ENCODE assay signal across 21 cellular contexts in the genomic region with DNA sequence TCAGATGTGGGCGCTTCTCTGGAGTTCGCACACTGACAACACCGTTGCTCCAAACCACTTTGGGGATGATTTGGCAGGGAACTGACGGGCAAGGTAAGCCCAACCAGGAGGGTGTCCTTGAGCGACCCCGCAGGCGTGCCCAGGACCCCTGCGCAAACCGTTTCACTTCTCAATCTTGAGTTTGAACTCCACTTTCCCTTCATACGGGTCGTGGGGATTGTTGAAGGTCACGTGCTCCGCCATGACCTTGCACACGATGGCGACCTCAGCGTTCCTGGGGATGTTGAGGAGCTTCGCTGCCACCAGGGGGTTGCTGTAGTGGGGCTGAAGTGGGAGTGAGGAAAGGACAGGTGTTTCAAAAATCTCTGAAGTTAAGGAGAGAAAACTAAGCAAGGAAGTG. TPM values are rescaled to one million over a fixed set of nuclear protein-coding genes. Genes with fewer than 3 reads are reported as not detected.
DNase-seq lines count a peak whose midpoint lies in the region; ATAC-seq and TF ChIP-seq lines count a peak whose summit lies in the region.
"Had no signal": no experiment of that assay in that cellular context is flagged by ENCODE, and none has a peak within 500 bp of the region (broad histone marks: within the 10 kb centered on the region; RNA-seq: fewer than 3 reads in every experiment).

No MANE protein-coding gene starts in this region.

- WGBS in right lobe of liver (ENCODE audit: insufficient coverage, low coverage, low lambda C conversion rate, missing lambda C conversion rate), result 86% methylated on average over 11 of the region's 17 CpGs

- ATAC-seq in right lobe of liver, result no peak

- H3K4me1 Mint-ChIP-seq in activated CD4-positive, alpha-beta T cell treated with anti-CD3 and anti-CD28 coated beads, Interleukin-2, amount 10 ng/mL, durations not matched to agents 24 days and 14 days, result peaks cover 8% of the 10 kb centered on the region

- TF ChIP-seq CTCF in Peyer's patch (IDR thresholded peaks at IDR 0.05) (no peak), right lobe of liver (IDR thresholded peaks at IDR 0.05) (no peak), tibial artery (IDR thresholded peaks at IDR 0.05) (no peak), vagina (IDR thresholded peaks at IDR 0.05) (no peak)

- no peak overlapping the region for H3K4me3 ChIP-seq in Peyer's patch
- no peak overlapping the region for H3K4me3 ChIP-seq in right lobe of liver
- no peak overlapping the region for H3K4me3 ChIP-seq in tibial artery
- H3K4me3 ChIP-seq in vagina, result no peak overlapping the region
- H3K4me3 ChIP-seq: breast epithelium, smooth muscle cell had no signal

- H3K27me3 ChIP-seq in Peyer's patch, result no peaks in the 10 kb centered on the region
- H3K27me3 ChIP-seq in right lobe of liver, result no peaks in the 10 kb centered on the region
- no peaks in the 10 kb centered on the region for H3K27me3 ChIP-seq in tibial artery
- H3K27me3 ChIP-seq in vagina, result no peaks in the 10 kb centered on the region
- H3K27me3 ChIP-seq: breast epithelium had no signal

- intact Hi-C loops in activated CD4-positive, alpha-beta T cell treated with anti-CD3 and anti-CD28 coated beads, Interleukin-2, amount 10 ng/mL, durations not matched to agents 24 days and 14 days (cut with micrococcal nuclease), result no loop called here
- intact Hi-C loops in right lobe of liver (cut with DNase I), result no loop called here
- intact Hi-C loops in tibial artery (cut with DNase I; ENCODE audit: low total_unique reads), result no loop called here
- intact Hi-C loops in vagina (cut with DNase I), result no loop called here

- no peaks in the 10 kb centered on the region for H3K27me3 Mint-ChIP-seq in activated CD4-positive, alpha-beta T cell treated with anti-CD3 and anti-CD28 coated beads, Interleukin-2, amount 10 ng/mL, durations not matched to agents 24 days and 14 days
- H3K27me3 Mint-ChIP-seq: activated CD4-positive, alpha-beta memory T cell treated with anti-CD3 and anti-CD28 coated beads for 36 hours had no signal

- TF ChIP-seq POLR2A in Peyer's patch (IDR thresholded peaks at IDR 0.05) (no peak), right lobe of liver (IDR thresholded peaks at IDR 0.05) (no peak), vagina (IDR thresholded peaks at IDR 0.05) (no peak)

- peaks cover 0 to 17% (median 0%) of the 10 kb centered on the region in 4 donors for H3K4me1 ChIP-seq in Peyer's patch
- peaks cover 0 to 24% (median 6%) of the 10 kb centered on the region in 4 donors for H3K4me1 ChIP-seq in right lobe of liver
- peaks cover 0 to 21% (median 13%) of the 10 kb centered on the region in 4 donors for H3K4me1 ChIP-seq in tibial artery
- peaks cover 20% of the 10 kb centered on the region for H3K4me1 ChIP-seq in vagina
- H3K4me1 ChIP-seq: breast epithelium had no signal

- no peaks in the 10 kb centered on the region for H3K9me3 ChIP-seq in Peyer's patch
- H3K9me3 ChIP-seq in right lobe of liver, result no peaks in the 10 kb centered on the region
- H3K9me3 ChIP-seq in tibial artery, result no peaks in the 10 kb centered on the region
- no peaks in the 10 kb centered on the region for H3K9me3 ChIP-seq in vagina
- H3K9me3 ChIP-seq: breast epithelium had no signal

- H3K9me3 Mint-ChIP-seq in activated CD4-positive, alpha-beta T cell treated with anti-CD3 and anti-CD28 coated beads, Interleukin-2, amount 10 ng/mL, durations not matched to agents 24 days and 14 days, result no peaks in the 10 kb centered on the region
- H3K9me3 Mint-ChIP-seq: activated CD4-positive, alpha-beta memory T cell treated with anti-CD3 and anti-CD28 coated beads for 36 hours had no signal

- H3K27ac ChIP-seq in Peyer's patch, result no peak overlapping the region
- no peak overlapping the region for H3K27ac ChIP-seq in right lobe of liver
- H3K27ac ChIP-seq in tibial artery, result no peak overlapping the region
- no peak overlapping the region for H3K27ac ChIP-seq in vagina
- H3K27ac ChIP-seq: breast epithelium, parathyroid adenoma had no signal

- H3K36me3 ChIP-seq in Peyer's patch (no peaks in the 10 kb centered on the region), right lobe of liver (no peaks in the 10 kb centered on the region), tibial artery (no peaks in the 10 kb centered on the region), vagina (no peaks in the 10 kb centered on the region)
- H3K36me3 ChIP-seq: breast epithelium had no signal

- no peak for DNase-seq in activated CD4-positive, alpha-beta T cell treated with anti-CD3 and anti-CD28 coated beads, Interleukin-2, amount 10 ng/mL, durations not matched to agents 24 days and 14 days
- no peak for DNase-seq in activated CD4-positive, alpha-beta T cell treated with anti-CD3 and anti-CD28 coated beads, Interleukin-2, amount 50 U/mL, for 48 hours
- DNase-seq in Peyer's patch, result peak in 2 of 3 donors; percentile 18 to 26
- peak in 2 of 3 donors; percentile 32 to 43 for DNase-seq in right lobe of liver
- DNase-seq in tibial artery, result peak; percentile 11 to 48
- DNase-seq in NCI-H187 treated with DMSO at 0.1 percent for 48 hours (lab: John Stamatoyannopoulos, UW), result no peak
- DNase-seq in vagina (ENCODE audit: extremely low spot score in 2 of 2), result no peak
- no peak for DNase-seq in central memory CD4-positive, alpha-beta T cell
- DNase-seq: activated CD4-positive, alpha-beta memory T cell treated with anti-CD3 and anti-CD28 coated beads for 36 hours; activated T-cell treated with anti-CD3 and anti-CD28 coated beads, Interleukin-2, amount 50 U/mL, for 48 hours; NCI-H1694 treated with DMSO at 0.1 percent for 48 hours; NCI-H510A treated with DMSO at 0.1 percent for 48 hours; stimulated activated CD8-positive, alpha-beta memory T cell treated with anti-CD3 and anti-CD28 coated beads, Interleukin-4, amount 100 ng/mL, for 48 hours; substantia nigra had no signal

- peak overlapping the region; percentile 4 for H3K27ac Mint-ChIP-seq in activated CD4-positive, alpha-beta T cell treated with anti-CD3 and anti-CD28 coated beads, Interleukin-2, amount 10 ng/mL, durations not matched to agents 24 days and 14 days
- H3K27ac Mint-ChIP-seq: activated CD4-positive, alpha-beta memory T cell treated with anti-CD3 and anti-CD28 coated beads for 36 hours had no signal

- H3K4me3 Mint-ChIP-seq in activated CD4-positive, alpha-beta T cell treated with anti-CD3 and anti-CD28 coated beads, Interleukin-2, amount 10 ng/mL, durations not matched to agents 24 days and 14 days, result no peak overlapping the region
- H3K4me3 Mint-ChIP-seq: activated CD4-positive, alpha-beta memory T cell treated with anti-CD3 and anti-CD28 coated beads for 36 hours had no signal

- H3K36me3 Mint-ChIP-seq in activated CD4-positive, alpha-beta T cell treated with anti-CD3 and anti-CD28 coated beads, Interleukin-2, amount 10 ng/mL, durations not matched to agents 24 days and 14 days (ENCODE audit: low read depth), result no peaks in the 10 kb centered on the region
- H3K36me3 Mint-ChIP-seq: activated CD4-positive, alpha-beta memory T cell treated with anti-CD3 and anti-CD28 coated beads for 36 hours had no signal

RNA-seq across cellular contexts. Expression of a gene that starts 8.8 kb away (rescaled TPM):
- total RNA-seq in activated CD4-positive, alpha-beta T cell treated with anti-CD3 and anti-CD28 coated beads, Interleukin-2, amount 10 ng/mL, durations not matched to agents 24 days and 14 days, result not detected in 2 replicates
- total RNA-seq in Peyer's patch (not detected), right lobe of liver (not detected), vagina (not detected)
- total RNA-seq: activated CD4-positive, alpha-beta memory T cell treated with anti-CD3 and anti-CD28 coated beads for 36 hours; breast epithelium; dermis microvascular lymphatic vessel endothelial cell; epithelial cell of proximal tubule; frontal cortex; lower leg skin; smooth muscle cell had no signal

RNA-seq across cellular contexts. Expression of a gene that starts 17.8 kb away (rescaled TPM):
- total RNA-seq in activated CD4-positive, alpha-beta T cell treated with anti-CD3 and anti-CD28 coated beads, Interleukin-2, amount 10 ng/mL, durations not matched to agents 24 days and 14 days, result 0.07 and 0.17 TPM in 2 replicates
- total RNA-seq in Peyer's patch (1 to 10 TPM in 1 of 4 donors, under 1 TPM in 1, not detected in 2; 0.88 to 1.7 TPM), right lobe of liver (not detected), vagina (not detected)
- total RNA-seq: activated CD4-positive, alpha-beta memory T cell treated with anti-CD3 and anti-CD28 coated beads for 36 hours; breast epithelium; dermis microvascular lymphatic vessel endothelial cell; lower leg skin; smooth muscle cell had no signal

Comparison
In these comparisons a context has a peak if more than half of its experiments do, and no peak if none do; other contexts are left out.
1. DNase-seq: peak in Peyer's patch (2 of 3), right lobe of liver (2 of 3) and tibial artery (2 of 2); none in activated CD4-positive, alpha-beta T cell treated with anti-CD3 and anti-CD28 coated beads, Interleukin-2, amount 10 ng/mL, durations not matched to agents 24 days and 14 days (single experiment), activated CD4-positive, alpha-beta T cell treated with anti-CD3 and anti-CD28 coated beads, Interleukin-2, amount 50 U/mL, for 48 hours (0 of 2), NCI-H187 treated with DMSO at 0.1 percent for 48 hours (single experiment), vagina (0 of 2) and central memory CD4-positive, alpha-beta T cell (single experiment).